ENCODE assay signal across 26 cellular contexts in the genomic region with DNA sequence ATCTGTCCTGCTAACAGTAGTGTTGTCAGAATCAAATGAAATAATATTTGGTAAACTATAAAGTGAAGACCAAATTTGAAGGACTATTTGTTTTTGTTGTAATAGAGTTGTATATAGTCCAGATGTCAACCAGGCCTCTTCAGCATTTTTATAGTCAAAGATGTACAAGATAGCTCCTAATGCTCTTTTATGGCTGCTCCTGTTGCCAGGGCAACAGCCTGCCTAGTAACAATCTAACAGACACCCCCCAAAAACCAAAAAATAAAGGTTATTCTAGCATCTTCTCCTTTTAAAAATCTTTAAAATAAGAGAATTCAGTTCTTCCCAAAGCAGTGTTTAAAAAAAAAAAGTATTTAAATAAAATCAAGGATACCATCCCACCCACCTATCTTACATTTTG.
"Had no signal": no experiment of that assay in that cellular context is flagged by ENCODE, and none has a peak within 500 bp of the region (broad histone marks: within the 10 kb centered on the region; RNA-seq: fewer than 3 reads in every experiment).

No MANE protein-coding gene starts in this region.

- H3K4me2 ChIP-seq: smooth muscle cell had no signal

- H3K4me1 ChIP-seq: right lobe of liver, uterus had no signal

- H3K79me2 ChIP-seq: parathyroid adenoma had no signal

- ATAC-seq: left colon; left lung; lower lobe of right lung; naive thymus-derived CD8-positive, alpha-beta T cell; stimulated activated memory B cell treated with anti-CD40 and anti-IgM and Interleukin-4, amounts not matched to agents 10 μg/mL and 1 μg/mL and 100 μg/mL, for 72 hours; stimulated activated naive CD8-positive, alpha-beta T cell treated with anti-CD3 and anti-CD28 coated beads, Interleukin-15, amount 100 ng/mL, for 72 hours had no signal

- H3K36me3 ChIP-seq: right atrium auricular region, right lobe of liver, uterus had no signal

- H3K9me3 ChIP-seq: left lung, lower lobe of right lung, neutrophil, right atrium auricular region, right lobe of liver, tibial nerve, uterus had no signal

- H3K27me3 ChIP-seq: left lung, neutrophil, right atrium auricular region, right lobe of liver, tibial nerve, uterus had no signal

- FAIRE-seq: islet of Langerhans, kidney had no signal

- H3K4me3 ChIP-seq: left lung, lower lobe of right lung, right atrium auricular region, right lobe of liver, smooth muscle cell, tibial nerve, uterus had no signal

- H3K27ac ChIP-seq: left lung, lower lobe of right lung, neutrophil, parathyroid adenoma, right atrium auricular region, right lobe of liver, tibial nerve, uterus had no signal

- H2AFZ ChIP-seq: parathyroid adenoma had no signal

- DNase-seq: hypothalamus; immature natural killer cell; kidney; left colon; left lung; lower lobe of right lung; mammary epithelial cell; mesenchymal stem cell; naive thymus-derived CD8-positive, alpha-beta T cell; occipital lobe; right lobe of liver; stimulated activated CD4-positive, alpha-beta T cell treated with anti-CD3 and anti-CD28 coated beads, Interleukin-1b, Interleukin-23, amount 100 ng/mL, for 48 hours; stimulated activated CD4-positive, alpha-beta T cell treated with anti-CD3 and anti-CD28 coated beads, Interleukin-2, amount 100 ng/mL, for 48 hours; stimulated activated CD4-positive, alpha-beta T cell treated with anti-CD3 and anti-CD28 coated beads, Interleukin-4, amount 100 ng/mL, for 4 hours; stimulated activated CD8-positive, alpha-beta memory T cell treated with anti-CD3 and anti-CD28 coated beads, Interleukin-4, amount 100 ng/mL, for 48 hours; stimulated activated naive CD4-positive, alpha-beta T cell treated with Interleukin-2 at 50 U/mL for 16 hours; stimulated activated naive CD8-positive, alpha-beta T cell treated with anti-CD3 and anti-CD28 coated beads, Interleukin-15, amount 100 ng/mL, for 72 hours; substantia nigra; uterus had no signal

- H3K9ac ChIP-seq: parathyroid adenoma had no signal
